Comparison of ENCODE assay signal across 20 cellular contexts in the genomic region with DNA sequence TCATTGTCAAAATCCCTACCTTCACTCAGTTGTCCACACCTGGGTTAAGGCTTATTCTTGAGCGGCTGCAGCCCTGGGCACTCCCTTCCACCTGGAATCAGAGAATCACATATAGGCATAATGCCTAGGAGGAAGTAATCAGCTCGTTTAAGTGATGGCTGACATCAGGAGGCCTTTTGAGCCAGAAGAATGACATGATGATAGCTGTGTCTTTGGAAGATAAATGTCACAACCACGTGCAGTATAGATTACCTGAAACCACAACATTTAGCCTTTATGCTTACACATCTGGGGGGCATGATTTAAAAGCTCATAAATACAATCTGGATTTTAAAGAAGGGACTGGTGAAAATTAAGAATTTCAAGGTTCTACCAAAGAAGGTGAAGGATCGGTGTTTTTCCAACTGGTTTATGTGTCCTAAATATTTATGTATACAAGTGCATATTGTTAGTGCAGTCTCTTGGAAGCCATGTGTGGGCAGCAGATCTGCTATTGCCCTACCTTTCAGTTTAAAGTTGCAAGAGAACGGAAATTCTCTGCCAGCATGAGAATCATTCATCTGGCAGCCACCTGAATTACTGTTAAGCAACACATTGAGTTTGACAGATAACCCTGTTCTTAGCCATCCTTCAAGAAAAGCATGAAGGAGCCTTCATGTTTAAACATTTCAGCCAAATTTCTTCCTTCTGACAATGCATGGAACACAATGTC.
"Had no signal": no experiment of that assay in that cellular context is flagged by ENCODE, and none has a peak within 500 bp of the region (broad histone marks: within the 10 kb centered on the region; RNA-seq: fewer than 3 reads in every experiment).

No MANE protein-coding gene starts in this region.

- H3K4me1 ChIP-seq: adrenal gland, foreskin keratinocyte, right lobe of liver, upper lobe of left lung had no signal

- ATAC-seq: activated CD4-positive, CD25-positive, alpha-beta regulatory T cell treated with anti-CD3 and anti-CD28 coated beads, Interleukin-2, amount 50 U/mL, for 24 hours; foreskin keratinocyte; right lobe of liver; stimulated activated naive CD8-positive, alpha-beta T cell treated with anti-CD3 and anti-CD28 coated beads, Interleukin-15, Interleukin-2, amounts not matched to agents 100 U/mL and 50 U/mL, for 24 hours had no signal

- H3K27me3 ChIP-seq: adrenal gland, brain microvascular endothelial cell, foreskin keratinocyte, heart right ventricle, ovary, right lobe of liver, upper lobe of left lung had no signal

- H3K9me3 ChIP-seq: adrenal gland, neutrophil, ovary, right lobe of liver, upper lobe of left lung had no signal

- DNase-seq: activated CD4-positive, alpha-beta T cell treated with anti-CD3 and anti-CD28 coated beads for 48 hours; activated CD4-positive, alpha-beta T cell treated with anti-CD3 and anti-CD28 coated beads, Interleukin-2, amount 50 U/mL, for 48 hours; activated CD8-positive, alpha-beta memory T cell treated with anti-CD3 and anti-CD28 coated beads for 24 hours; activated effector memory CD4-positive, alpha-beta T cell treated with anti-CD3 and anti-CD28 coated beads, Interleukin-2, amount 50 U/mL, for 16 hours; activated naive CD4-positive, alpha-beta T cell treated with anti-CD3 and anti-CD28 coated beads for 36 hours; activated naive CD8-positive, alpha-beta T cell treated with anti-CD3 and anti-CD28 coated beads for 36 hours; cortex of kidney; foreskin keratinocyte; heart right ventricle; mammary epithelial cell; ovary; right lobe of liver; stimulated activated CD4-positive, alpha-beta T cell treated with anti-CD3 and anti-CD28 coated beads, Interleukin-2, amount 100 ng/mL, for 48 hours; stimulated activated naive CD8-positive, alpha-beta T cell treated with anti-CD3 and anti-CD28 coated beads, Interleukin-15, Interleukin-2, amounts not matched to agents 100 U/mL and 50 U/mL, for 24 hours; upper lobe of left lung; WERI-Rb-1 had no signal

- H3K36me3 ChIP-seq: adrenal gland, brain microvascular endothelial cell, heart right ventricle, neutrophil, ovary, right lobe of liver, upper lobe of left lung, WERI-Rb-1 had no signal

- H3K4me3 ChIP-seq: adrenal gland, heart right ventricle, ovary, right lobe of liver, upper lobe of left lung had no signal

- H3K27ac ChIP-seq: brain microvascular endothelial cell, foreskin keratinocyte, heart right ventricle, neutrophil, ovary, right lobe of liver, upper lobe of left lung, WERI-Rb-1 had no signal
